Comparison of ENCODE assay signal across 8 cellular contexts in the genomic region with DNA sequence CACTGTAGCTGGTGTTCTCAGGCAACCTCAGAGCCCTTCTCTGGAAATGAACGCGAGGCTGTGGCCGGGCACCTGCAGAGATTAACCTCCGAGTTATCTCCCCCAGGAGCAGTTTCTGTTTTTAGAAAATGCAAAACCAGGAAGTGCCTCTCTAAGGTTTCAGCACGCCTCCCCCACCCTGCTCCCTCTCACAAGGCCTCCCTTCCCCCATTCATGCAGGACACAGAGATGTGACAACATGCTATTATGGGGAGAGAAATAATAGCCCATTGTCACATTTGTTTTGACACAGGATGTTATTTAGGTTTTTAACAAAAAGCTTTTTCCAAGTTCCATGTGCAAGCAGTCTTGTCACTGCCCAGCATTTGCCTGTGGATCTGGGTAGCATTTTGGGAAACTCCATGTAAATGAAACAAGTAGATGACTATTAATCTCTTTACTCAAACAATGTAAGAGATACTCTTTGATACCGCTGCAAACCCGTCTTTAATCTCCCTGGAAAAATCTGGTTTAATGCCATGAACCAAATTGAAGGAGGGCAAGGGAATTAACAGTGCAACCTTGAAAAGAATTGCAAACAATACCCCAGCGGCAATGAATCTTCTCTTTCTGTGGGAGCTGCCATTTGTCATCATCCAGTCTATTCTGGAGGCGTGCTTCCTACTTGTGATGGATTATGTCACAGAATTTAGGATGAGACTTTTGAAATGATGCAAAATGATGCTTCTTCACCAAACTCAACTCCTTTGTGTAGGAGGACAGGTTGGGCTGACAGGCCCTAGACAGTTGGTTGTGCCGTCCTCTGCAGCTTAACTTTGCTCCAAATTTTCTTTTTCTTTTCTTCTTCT.
A peak's percentile ranks its signal among the peaks of the same experiment; 100 is the strongest.
DNase-seq lines count a peak whose midpoint lies in the region; ATAC-seq and TF ChIP-seq lines count a peak whose summit lies in the region.

No MANE protein-coding gene starts in this region.

- H3K9me3 ChIP-seq in naive thymus-derived CD4-positive, alpha-beta T cell (ENCODE audit: control insufficient read depth in 2 of 3, low read length in 3 of 3), result no peaks in the 10 kb centered on the region

- H3K36me3 Mint-ChIP-seq in activated naive CD8-positive, alpha-beta T cell treated with anti-CD3 and anti-CD28 coated beads for 36 hours, result no peaks in the 10 kb centered on the region
- peaks cover 0 to 19% (median 11%) of the 10 kb centered on the region in 5 donors for H3K36me3 Mint-ChIP-seq in naive thymus-derived CD4-positive, alpha-beta T cell

- CTCF ChIA-PET in naive thymus-derived CD4-positive, alpha-beta T cell (lab: Charles Lee), result no interaction called here

- no peaks in the 10 kb centered on the region for H3K27me3 Mint-ChIP-seq in activated naive CD8-positive, alpha-beta T cell treated with anti-CD3 and anti-CD28 coated beads for 36 hours
- peaks cover 0 to 5% (median 0%) of the 10 kb centered on the region in 5 donors for H3K27me3 Mint-ChIP-seq in naive thymus-derived CD4-positive, alpha-beta T cell

- DNase-seq in GM13976 (ENCODE audit: low spot score), result peak; percentile 62
- DNase-seq in Jurkat, Clone E6-1 (ENCODE audit: low read depth, low spot score), result peak; percentile 49
- peak; percentile 28 for DNase-seq in activated naive CD8-positive, alpha-beta T cell treated with anti-CD3 and anti-CD28 coated beads for 36 hours
- peak in 6 of 9 donors; percentile 10 to 35 (median 24) for DNase-seq in naive thymus-derived CD4-positive, alpha-beta T cell
- DNase-seq in CD1c-positive myeloid dendritic cell (ENCODE audit: extremely low spot score), result no peak
- no peak for DNase-seq in HCEC 1CT
- no peak for DNase-seq in left lobe of liver (ENCODE audit: low spot score)

- no peaks in the 10 kb centered on the region for H3K36me3 ChIP-seq in naive thymus-derived CD4-positive, alpha-beta T cell (ENCODE audit: control insufficient read depth in 2 of 3, insufficient read depth in 3 of 3, low read length in 3 of 3)

- POLR2A ChIA-PET in naive thymus-derived CD4-positive, alpha-beta T cell (lab: Charles Lee), result interaction anchor here (0.8 kb wide), 2 partner anchors 11 to 70 kb away, joined by 3 read pairs; no protein-coding TSS in a partner anchor

- in situ Hi-C loops in GM13976 (cut with MboI; ENCODE audit: low sequenced_read_pairs, unreplicated experiment), result no loop called here

- H3K4me1 Mint-ChIP-seq in activated naive CD8-positive, alpha-beta T cell treated with anti-CD3 and anti-CD28 coated beads for 36 hours, result peaks cover 36% of the 10 kb centered on the region
- H3K4me1 Mint-ChIP-seq in naive thymus-derived CD4-positive, alpha-beta T cell, result peaks cover 22 to 52% (median 44%) of the 10 kb centered on the region in 7 donors

- intact Hi-C loops in naive thymus-derived CD4-positive, alpha-beta T cell (cut with micrococcal nuclease), result loop anchor here in 1 of 2 donors (5.0 kb wide), 3 partner anchors 48 to 158 kb away; a partner anchor contains a TSS

- peak overlapping the region; percentile 31 for H3K4me3 ChIP-seq in Jurkat, Clone E6-1 (ENCODE audit: low read length)
- peak overlapping the region; percentile 74 for H3K4me3 ChIP-seq in naive thymus-derived CD4-positive, alpha-beta T cell (ENCODE audit: low read length)

- H3K27ac Mint-ChIP-seq in activated naive CD8-positive, alpha-beta T cell treated with anti-CD3 and anti-CD28 coated beads for 36 hours, result peak overlapping the region; percentile 79
- peak overlapping the region; percentile 68 to 95 (median 93) for H3K27ac Mint-ChIP-seq in naive thymus-derived CD4-positive, alpha-beta T cell

- peaks cover 8 to 10% of the 10 kb centered on the region in 2 donors for H3K4me1 ChIP-seq in naive thymus-derived CD4-positive, alpha-beta T cell (ENCODE audit: control insufficient read depth in 2 of 2, insufficient read depth in 2 of 2, low read length in 2 of 2)

- no peaks in the 10 kb centered on the region for H3K9me3 Mint-ChIP-seq in activated naive CD8-positive, alpha-beta T cell treated with anti-CD3 and anti-CD28 coated beads for 36 hours
- H3K9me3 Mint-ChIP-seq in naive thymus-derived CD4-positive, alpha-beta T cell, result no peaks in the 10 kb centered on the region

- peak overlapping the region; percentile 89 for H3K4me3 Mint-ChIP-seq in activated naive CD8-positive, alpha-beta T cell treated with anti-CD3 and anti-CD28 coated beads for 36 hours
- H3K4me3 Mint-ChIP-seq in naive thymus-derived CD4-positive, alpha-beta T cell, result peak overlapping the region; percentile 87 to 99 (median 95)

- H3K27me3 ChIP-seq in naive thymus-derived CD4-positive, alpha-beta T cell (ENCODE audit: control insufficient read depth in 2 of 2, insufficient read depth in 2 of 2, low read length in 2 of 2), result no peaks in the 10 kb centered on the region

- peak; percentile 45 for ATAC-seq in naive thymus-derived CD4-positive, alpha-beta T cell
- ATAC-seq in HG03520 (IDR thresholded peaks at IDR 0.05; ENCODE audit: unreplicated experiment), result no peak
- ATAC-seq in left lobe of liver, result no peak

- TF ChIP-seq CTCF in GM13976 (IDR thresholded peaks at IDR 0.05; ENCODE audit: borderline replicate concordance, control extremely low read depth, extremely low read depth, insufficient read depth, missing control alignments), result no peak

- H3K27ac ChIP-seq in naive thymus-derived CD4-positive, alpha-beta T cell (ENCODE audit: low read depth, low read length), result peak overlapping the region; percentile 76

Comparison
In these comparisons a context has a peak if more than half of its experiments do, and no peak if none do; other contexts are left out.
1. DNase-seq: peak in GM13976 (single experiment), Jurkat, Clone E6-1 (single experiment), activated naive CD8-positive, alpha-beta T cell treated with anti-CD3 and anti-CD28 coated beads for 36 hours (single experiment) and naive thymus-derived CD4-positive, alpha-beta T cell (6 of 9); none in CD1c-positive myeloid dendritic cell (single experiment), HCEC 1CT (single experiment) and left lobe of liver (single experiment).